28 cellular contexts compared by ENCODE assay signal in the genomic region with DNA sequence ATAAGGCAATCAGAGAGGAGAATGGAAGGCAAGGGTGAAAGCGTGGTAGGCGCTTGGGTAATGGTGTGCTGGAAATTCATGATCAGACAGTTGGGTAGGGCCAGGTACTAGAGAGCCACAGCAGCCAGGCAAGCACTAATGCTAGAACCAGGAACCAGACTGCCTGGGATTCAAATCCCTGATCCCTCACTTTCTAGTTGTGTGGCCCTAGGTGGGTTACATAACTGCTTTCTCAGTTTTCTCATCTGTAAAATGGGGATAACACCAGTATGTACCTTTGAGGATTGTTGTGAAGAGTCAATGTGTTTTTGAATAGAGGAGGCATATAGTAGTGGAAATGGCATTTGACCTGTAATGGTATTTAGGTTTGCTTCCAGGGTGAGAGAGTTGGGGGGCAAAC.
"Had no signal": no experiment of that assay in that cellular context is flagged by ENCODE, and none has a peak within 500 bp of the region (broad histone marks: within the 10 kb centered on the region; RNA-seq: fewer than 3 reads in every experiment).

No MANE protein-coding gene starts in this region.

- FAIRE-seq: pancreas had no signal

- H3K36me3 ChIP-seq: neutrophil, pancreas, spleen, suprapubic skin, tibial artery, transverse colon, upper lobe of right lung, vagina had no signal

- H3K9me3 ChIP-seq: neutrophil, pancreas, psoas muscle, spleen, suprapubic skin, testis, tibial artery, transverse colon, upper lobe of right lung, vagina had no signal

- DNase-seq: naive thymus-derived CD8-positive, alpha-beta T cell; nephron progenitor cell; nucleus accumbens; pancreas; psoas muscle; right cardiac atrium; spleen; stimulated activated CD4-positive, alpha-beta T cell treated with anti-CD3 and anti-CD28 coated beads, Interleukin-12 subunit alpha, Interleukin-12 subunit beta, amount 100 ng/mL, for 4 hours; stimulated activated CD4-positive, alpha-beta T cell treated with anti-CD3 and anti-CD28 coated beads, Interleukin-1b, Interleukin-23, amount 100 ng/mL, for 48 hours; stimulated activated CD4-positive, alpha-beta T cell treated with anti-CD3 and anti-CD28 coated beads, Interleukin-4, amount 100 ng/mL, for 1 hour; stimulated activated CD4-positive, alpha-beta T cell treated with anti-CD3 and anti-CD28 coated beads, Interleukin-4, amount 100 ng/mL, for 4 hours; stimulated activated CD8-positive, alpha-beta memory T cell treated with anti-CD3 and anti-CD28 coated beads, Interleukin-4, amount 100 ng/mL, for 48 hours; stimulated activated naive CD4-positive, alpha-beta T cell; stimulated activated naive CD8-positive, alpha-beta T cell treated with anti-CD3 and anti-CD28 coated beads, Interleukin-15, amount 100 ng/mL, for 72 hours; stimulated activated naive CD8-positive, alpha-beta T cell treated with anti-CD3 and anti-CD28 coated beads, Interleukin-15, Interleukin-2, amounts not matched to agents 100 U/mL and 50 U/mL, for 24 hours; substantia nigra; testis; tibial artery; transverse colon; upper lobe of right lung had no signal

- H3K4me3 ChIP-seq: pancreas, psoas muscle, skin epidermis, smooth muscle cell, spleen, suprapubic skin, testis, tibial artery, transverse colon, upper lobe of right lung, vagina had no signal

- H3K4me2 ChIP-seq: smooth muscle cell had no signal

- H3K27me3 ChIP-seq: neutrophil, pancreas, spleen, suprapubic skin, testis, tibial artery, transverse colon, upper lobe of right lung, vagina had no signal

- H3K27ac ChIP-seq: neutrophil, pancreas, psoas muscle, skin epidermis, spleen, suprapubic skin, testis, tibial artery, transverse colon, upper lobe of right lung, vagina had no signal

- ATAC-seq: naive thymus-derived CD8-positive, alpha-beta T cell; natural killer cell treated with Interleukin-12 subunit alpha and Interleukin-12 subunit beta and Interleukin-15 and Interleukin-18, amount 100 ng/mL, for 72 hours; pancreas; psoas muscle; right cardiac atrium; sciatic nerve; stimulated activated memory B cell treated with anti-CD40 and anti-IgM and Interleukin-4, amounts not matched to agents 10 μg/mL and 1 μg/mL and 100 μg/mL, for 72 hours; stimulated activated naive CD8-positive, alpha-beta T cell treated with anti-CD3 and anti-CD28 coated beads, Interleukin-15, amount 100 ng/mL, for 72 hours; stimulated activated naive CD8-positive, alpha-beta T cell treated with anti-CD3 and anti-CD28 coated beads, Interleukin-15, Interleukin-2, amounts not matched to agents 100 U/mL and 50 U/mL, for 24 hours; upper lobe of right lung had no signal
